Comparison of ENCODE assay signal across 8 cellular contexts in genomic region chr5:179763215-179763945, GRCh38. TPM values are rescaled to one million over a fixed set of nuclear protein-coding genes. Genes with fewer than 3 reads are reported as not detected.
A peak's percentile ranks its signal among the peaks of the same experiment; 100 is the strongest.
DNase-seq lines count a peak whose midpoint lies in the region; ATAC-seq, FAIRE-seq and TF ChIP-seq lines count a peak whose summit lies in the region.

No MANE protein-coding gene starts in this region.

- DNase-seq in ACHN (peak; percentile 71), Karpas-422 (peak; percentile 82), T follicular helper cell (ENCODE audit: low read depth) (peak; percentile 39), MCF 10A (ENCODE audit: unreplicated experiment) (peak; percentile 88), keratinocyte (ENCODE audit: low read depth, low spot score) (no peak)
- peak; percentile 57 for DNase-seq in stimulated activated CD4-positive, alpha-beta T cell treated with anti-CD3 and anti-CD28 coated beads, Interleukin-15, amount 100 ng/mL, for 24 hours

- in situ Hi-C loops in ACHN (cut with HindIII; ENCODE audit: low pct_ligation_motif_present, low pct_unique_long_range_greater_than_20kb, low sequenced_read_pairs) = no loop called here

- no peaks in the 10 kb centered on the region for H3K9me3 Mint-ChIP-seq in MCF 10A (ENCODE audit: unreplicated experiment)

- H3K27ac ChIP-seq in Karpas-422 (ENCODE audit: low read length) (no peak overlapping the region), keratinocyte (ENCODE audit: control insufficient read depth, insufficient read depth, low read length) (no peak overlapping the region)

- peaks cover 6% of the 10 kb centered on the region for H3K9me1 ChIP-seq in keratinocyte (ENCODE audit: control insufficient read depth, extremely low read depth, insufficient read depth, low read length)

- CTCF ChIA-PET in MCF 10A (lab: Yijun Ruan, JAX) = interaction anchor here (0.6 to 4.3 kb wide), 30 partner anchors 8 to 243 kb away, joined by 3 to 42 read pairs (median 6); partner anchors contain the start of genes HNRNPH1, LTC4S and SQSTM1

- H3K27me3 ChIP-seq in Karpas-422 (ENCODE audit: low read length) (no peaks in the 10 kb centered on the region), keratinocyte (ENCODE audit: control insufficient read depth, extremely low read depth, insufficient read depth, low read length) (no peaks in the 10 kb centered on the region)

- H3K9ac ChIP-seq in Karpas-422 (ENCODE audit: low read length) = no peak overlapping the region
- no peak overlapping the region for H3K9ac ChIP-seq in keratinocyte (ENCODE audit: control insufficient read depth, extremely low read depth, insufficient read depth, low read length)

- H3K9me3 ChIP-seq in Karpas-422 (ENCODE audit: low read length) = no peaks in the 10 kb centered on the region
- H3K9me3 ChIP-seq in keratinocyte (ENCODE audit: control insufficient read depth, low read depth, low read length) = no peaks in the 10 kb centered on the region

- dilution Hi-C loops in keratinocyte (cut with MboI; ENCODE audit: extremely low pct_ligation_motif_present, low sequenced_read_pairs) = no loop called here

- H3K9me2 ChIP-seq in Karpas-422 (replicated peaks; ENCODE audit: insufficient read depth, low read length) = no peaks in the 10 kb centered on the region

- no peak overlapping the region for H3K4me3 ChIP-seq in Karpas-422 (ENCODE audit: low read length)
- H3K4me3 ChIP-seq in keratinocyte (ENCODE audit: control insufficient read depth in 2 of 3, extremely low read depth in 1 of 3, insufficient read depth in 2 of 3, low read depth in 1 of 3, low read length in 3 of 3) = no peak overlapping the region

- H3K36me3 ChIP-seq in Karpas-422 (ENCODE audit: insufficient read depth, low read length) = peaks cover 11% of the 10 kb centered on the region; the same call in 1 of the 2 replicates
- peaks cover 12% of the 10 kb centered on the region in 2 experiments for H3K36me3 ChIP-seq in keratinocyte (ENCODE audit: control insufficient read depth in 2 of 2, extremely low read depth in 1 of 2, insufficient read depth in 2 of 2, low read length in 2 of 2)

- H3K36me3 Mint-ChIP-seq in MCF 10A (ENCODE audit: insufficient read depth, unreplicated experiment) = peaks cover 42% of the 10 kb centered on the region

- no peak overlapping the region for H3K4me2 ChIP-seq in Karpas-422 (ENCODE audit: low read depth, low read length, poor library complexity, severe bottlenecking)
- peak overlapping the region; percentile 60 for H3K4me2 ChIP-seq in keratinocyte (ENCODE audit: control insufficient read depth, extremely low read depth, insufficient read depth, low read depth, low read length)

- H3K79me2 ChIP-seq in Karpas-422 (ENCODE audit: low read length) (peaks cover 87% of the 10 kb centered on the region), keratinocyte (ENCODE audit: control insufficient read depth, insufficient read depth, low read length) (peaks cover 40% of the 10 kb centered on the region)

- no TSS peak for BruUV-seq in MCF 10A (replicated peaks; lab: Mats Ljungman, UMichigan)

- TF ChIP-seq CTCF in GM12872 (IDR thresholded peaks at IDR 0.05; ENCODE audit: insufficient read depth, low read depth, low read length) (peak; percentile 81), MCF 10A (IDR thresholded peaks at IDR 0.05; ENCODE audit: unreplicated experiment) (peak; percentile 83), keratinocyte (optimal IDR thresholded peaks at IDR 0.05 in 1 of 3, IDR thresholded peaks at IDR 0.05 in 1 of 3, conservative IDR thresholded peaks at IDR 0.05 in 1 of 3; ENCODE audit: extremely low read depth in 1 of 3, insufficient read depth in 2 of 3, low read length in 3 of 3) (peak; percentile 76 to 86 (median 82))

- H3K4me1 Mint-ChIP-seq in MCF 10A (ENCODE audit: insufficient read depth, unreplicated experiment) = peaks cover 56% of the 10 kb centered on the region

- no peak for ATAC-seq in GM21529 (IDR thresholded peaks at IDR 0.05; ENCODE audit: unreplicated experiment)

- peak overlapping the region; percentile 33 for H3K4me3 Mint-ChIP-seq in MCF 10A (ENCODE audit: unreplicated experiment)

- H4K20me1 ChIP-seq in Karpas-422 (ENCODE audit: insufficient read depth, low read depth, low read length) (peaks cover 16% of the 10 kb centered on the region), keratinocyte (ENCODE audit: control insufficient read depth, extremely low read depth, insufficient read depth, low read length) (peaks cover 19% of the 10 kb centered on the region)

- H3K27ac Mint-ChIP-seq in MCF 10A (ENCODE audit: low read depth, unreplicated experiment) = peak overlapping the region; percentile 75

- intact Hi-C loops in MCF 10A (cut with micrococcal nuclease) = loop anchor here (1.0 to 2.0 kb wide), 4 partner anchors 33 to 145 kb away; partner anchors contain the start of gene MRNIP

- H3K27me3 Mint-ChIP-seq in MCF 10A (ENCODE audit: insufficient read depth, unreplicated experiment) = no peaks in the 10 kb centered on the region

- peak; percentile 85 for FAIRE-seq in keratinocyte (lab: Jason Lieb, UNC)

- no peak overlapping the region for H2AFZ ChIP-seq in Karpas-422 (ENCODE audit: low read length)
- H2AFZ ChIP-seq in keratinocyte (ENCODE audit: control insufficient read depth, low read length) = no peak overlapping the region

- POLR2A ChIA-PET in MCF 10A (lab: Yijun Ruan, JAX) = interaction anchor here (0.7 to 3.4 kb wide), 25 partner anchors 8 to 568 kb away, joined by 3 to 69 read pairs (median 4); partner anchors contain the start of genes HNRNPH1, LTC4S, MAML1 and MGAT4B

- peaks cover 37% of the 10 kb centered on the region for H3K4me1 ChIP-seq in Karpas-422 (ENCODE audit: low read length)
- peaks cover 41% of the 10 kb centered on the region for H3K4me1 ChIP-seq in keratinocyte (ENCODE audit: control insufficient read depth, extremely low read depth, insufficient read depth, low read length)

RNA-seq across cellular contexts. Expression of gene LTC4S, which starts 30.4 kb away (rescaled TPM):
- total RNA-seq in Karpas-422 (2014; rRNA removed; shearing (Covaris generic); ENCODE audit: low replicate concordance) = 2.3 TPM in 1 of 2 replicates, not detected in the other
- 2.1 and 2.2 TPM in 2 replicates for total RNA-seq in MCF 10A (2022)
- polyA plus RNA-seq in keratinocyte = 0.30 TPM in 1 of 3 replicates, not detected in the others
- not detected for polyA plus RNA-seq in keratinocyte (2011; ENCODE audit: low read depth)
- polyA plus RNA-seq in keratinocyte (2011; cell fraction: cytosol; rRNA removed) = 0.27 TPM in 1 of 2 replicates, not detected in the other
- not detected in 2 replicates for polyA plus RNA-seq in keratinocyte (2011; cell fraction: nucleus; rRNA removed)
- polyA plus RNA-seq in keratinocyte (2012; ENCODE audit: low replicate concordance) = 0.32 and 0.61 TPM in 2 replicates
- not detected in 3 replicates for polyA minus RNA-seq in keratinocyte
- polyA minus RNA-seq in keratinocyte (2011; cell fraction: cytosol; rRNA and poly(A)+ RNA removed) = not detected
- not detected in 2 replicates for polyA minus RNA-seq in keratinocyte (2011; cell fraction: nucleus; rRNA and poly(A)+ RNA removed)

RNA-seq across cellular contexts. Expression of gene MAML1, which starts 30.8 kb away (rescaled TPM):
- total RNA-seq in Karpas-422 (2014; rRNA removed; shearing (Covaris generic); ENCODE audit: low replicate concordance) = 11.5 and 14.2 TPM in 2 replicates
- 36.4 and 38.4 TPM in 2 replicates for total RNA-seq in MCF 10A (2022)
- polyA plus RNA-seq in keratinocyte = 3.2 to 6.0 TPM (median 4.9 TPM) in 3 replicates
- 2.4 TPM for polyA plus RNA-seq in keratinocyte (2011; ENCODE audit: low read depth)
- 4.4 and 4.7 TPM in 2 replicates for polyA plus RNA-seq in keratinocyte (2011; cell fraction: cytosol; rRNA removed)
- 13.0 and 14.7 TPM in 2 replicates for polyA plus RNA-seq in keratinocyte (2011; cell fraction: nucleus; rRNA removed)
- 7.6 and 10.0 TPM in 2 replicates for polyA plus RNA-seq in keratinocyte (2012; ENCODE audit: low replicate concordance)
- polyA minus RNA-seq in keratinocyte = 4.4 to 22.6 TPM (median 7.3 TPM) in 3 replicates
- polyA minus RNA-seq in keratinocyte (2011; cell fraction: cytosol; rRNA and poly(A)+ RNA removed) = 4.8 TPM
- polyA minus RNA-seq in keratinocyte (2011; cell fraction: nucleus; rRNA and poly(A)+ RNA removed) = 9.1 and 11.9 TPM in 2 replicates

RNA-seq across cellular contexts. Expression of gene MGAT4B, which starts 43.3 kb away (rescaled TPM):
- total RNA-seq in Karpas-422 (2014; rRNA removed; shearing (Covaris generic); ENCODE audit: low replicate concordance) = 36.9 and 47.1 TPM in 2 replicates
- total RNA-seq in MCF 10A (2022) = 153 and 198 TPM in 2 replicates
- polyA plus RNA-seq in keratinocyte = 69.8 to 173 TPM (median 89.1 TPM) in 3 replicates
- 177 TPM for polyA plus RNA-seq in keratinocyte (2011; ENCODE audit: low read depth)
- 126 and 152 TPM in 2 replicates for polyA plus RNA-seq in keratinocyte (2011; cell fraction: cytosol; rRNA removed)
- 227 and 261 TPM in 2 replicates for polyA plus RNA-seq in keratinocyte (2011; cell fraction: nucleus; rRNA removed)
- 106 and 109 TPM in 2 replicates for polyA plus RNA-seq in keratinocyte (2012; ENCODE audit: low replicate concordance)
- 108 to 245 TPM (median 131 TPM) in 3 replicates for polyA minus RNA-seq in keratinocyte
- 213 TPM for polyA minus RNA-seq in keratinocyte (2011; cell fraction: cytosol; rRNA and poly(A)+ RNA removed)
- 109 and 127 TPM in 2 replicates for polyA minus RNA-seq in keratinocyte (2011; cell fraction: nucleus; rRNA and poly(A)+ RNA removed)

RNA-seq across cellular contexts. Expression of gene SQSTM1, which starts 57.3 kb away (rescaled TPM):
- total RNA-seq in Karpas-422 (2014; rRNA removed; shearing (Covaris generic); ENCODE audit: low replicate concordance) = 100.0 and 123 TPM in 2 replicates
- 612 and 1,251 TPM in 2 replicates for total RNA-seq in MCF 10A (2022)
- 75.7 to 170 TPM (median 116 TPM) in 3 replicates for polyA plus RNA-seq in keratinocyte
- polyA plus RNA-seq in keratinocyte (2011; ENCODE audit: low read depth) = 213 TPM
- 114 and 159 TPM in 2 replicates for polyA plus RNA-seq in keratinocyte (2011; cell fraction: cytosol; rRNA removed)
- 252 and 279 TPM in 2 replicates for polyA plus RNA-seq in keratinocyte (2011; cell fraction: nucleus; rRNA removed)
- 242 and 584 TPM in 2 replicates for polyA plus RNA-seq in keratinocyte (2012; ENCODE audit: low replicate concordance)
- 75.7 to 129 TPM (median 109 TPM) in 3 replicates for polyA minus RNA-seq in keratinocyte
- polyA minus RNA-seq in keratinocyte (2011; cell fraction: cytosol; rRNA and poly(A)+ RNA removed) = 346 TPM
- 576 and 665 TPM in 2 replicates for polyA minus RNA-seq in keratinocyte (2011; cell fraction: nucleus; rRNA and poly(A)+ RNA removed)
